1 cellular context compared by ENCODE assay signal in genomic region chr17:43531955-43532354, GRCh38.
TF ChIP-seq lines count a peak whose summit lies in the region.

No MANE protein-coding gene starts in this region.

TF ChIP-seq in HepG2, 621 proteins besides CTCF, POLR2A, EP300 and RAD21 (continued from another document):
- TF ChIP-seq, protein P1, sequence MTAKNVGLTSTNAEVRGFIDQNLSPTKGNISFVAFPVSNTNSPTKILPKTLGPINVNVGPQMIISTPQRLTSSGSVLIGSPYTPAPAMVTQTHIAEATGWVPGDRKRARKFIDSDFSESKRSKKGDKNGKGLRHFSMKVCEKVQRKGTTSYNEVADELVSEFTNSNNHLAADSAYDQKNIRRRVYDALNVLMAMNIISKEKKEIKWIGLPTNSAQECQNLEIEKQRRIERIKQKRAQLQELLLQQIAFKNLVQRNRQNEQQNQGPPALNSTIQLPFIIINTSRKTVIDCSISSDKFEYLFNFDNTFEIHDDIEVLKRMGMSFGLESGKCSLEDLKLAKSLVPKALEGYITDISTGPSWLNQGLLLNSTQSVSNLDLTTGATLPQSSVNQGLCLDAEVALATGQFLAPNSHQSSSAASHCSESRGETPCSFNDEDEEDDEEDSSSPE (CRISPR knock-in tag; IDR thresholded peaks at IDR 0.05): no peak
- TF ChIP-seq SIN3A (IDR thresholded peaks at IDR 0.05; ENCODE audit: borderline replicate concordance, low read depth, low read length) (no peak), ZNF782 (CRISPR knock-in tag; IDR thresholded peaks at IDR 0.05; ENCODE audit: borderline replicate concordance) (no peak), ARNT2 (CRISPR knock-in tag; IDR thresholded peaks at IDR 0.05; ENCODE audit: low read depth) (0 out of 2 replicates have a peak, but pooled peaks have one; percentile 29), AKAP8 (CRISPR knock-in tag; IDR thresholded peaks at IDR 0.05) (no peak), ZNF766 (CRISPR knock-in tag; IDR thresholded peaks at IDR 0.05; ENCODE audit: borderline replicate concordance) (0 out of 2 replicates have a peak, but pooled peaks have one; percentile 5), ZNF747 (CRISPR knock-in tag; IDR thresholded peaks at IDR 0.05; ENCODE audit: borderline replicate concordance) (no peak)
